In genomic region chr7:129122751-129123516, GRCh38 we compare ENCODE assay signal across 9 cellular contexts. TPM values are rescaled to one million over a fixed set of nuclear protein-coding genes. Genes with fewer than 3 reads are reported as not detected.
DNase-seq lines count a peak whose midpoint lies in the region; ATAC-seq, FAIRE-seq and TF ChIP-seq lines count a peak whose summit lies in the region.
"Had no signal": no experiment of that assay in that cellular context is flagged by ENCODE, and none has a peak within 500 bp of the region (broad histone marks: within the 10 kb centered on the region; RNA-seq: fewer than 3 reads in every experiment).

No MANE protein-coding gene starts in this region.

- intact Hi-C loops in K562 (cut with micrococcal nuclease) (no loop called here), Caco-2 (cut with micrococcal nuclease; ENCODE audit: unreplicated experiment) (no loop called here)

- H3K27me3 Mint-ChIP-seq in Caco-2 (ENCODE audit: insufficient read depth, unreplicated experiment) (peaks cover 5% of the 10 kb centered on the region), HFFc6 (ENCODE audit: insufficient read depth) (peaks cover 18% of the 10 kb centered on the region)

- in situ Hi-C loops in K562 (cut with MboI), result no loop called here

- DNase-seq in GM12865 (ENCODE audit: low read depth), result peak; percentile 93
- DNase-seq in K562 (ENCODE audit: extremely low read depth in 1 of 4, low spot score in 3 of 4), result no peak
- no peak for DNase-seq in Caco-2
- DNase-seq in HCEC 1CT, result no peak
- no peak for DNase-seq in H7
- DNase-seq in HFFc6, result no peak
- DNase-seq: naive thymus-derived CD8-positive, alpha-beta T cell had no signal

- H3K36me3 ChIP-seq in K562 (ENCODE audit: control insufficient read depth, insufficient read depth, low read length) (no peaks in the 10 kb centered on the region), Caco-2 (ENCODE audit: control insufficient read depth, insufficient read depth, low read length) (no peaks in the 10 kb centered on the region), H7 (replicated peaks; ENCODE audit: control insufficient read depth, insufficient read depth, low read length) (no peaks in the 10 kb centered on the region)

- no peak overlapping the region for H3K9ac ChIP-seq in K562 (ENCODE audit: insufficient read depth in 1 of 2, low read depth in 2 of 2, low read length in 2 of 2)

- H3K4me3 ChIP-seq in GM12865 (ENCODE audit: low read depth, low read length) (peak overlapping the region; percentile 36), K562 (no peak overlapping the region), Caco-2 (ENCODE audit: low read depth, low read length) (no peak overlapping the region), H7 (ENCODE audit: insufficient read depth, low read depth, low read length) (no peak overlapping the region)

- H3K27ac ChIP-seq in K562 (ENCODE audit: extremely low read depth, low read depth, low read length), result no peak overlapping the region

- no peaks in the 10 kb centered on the region for H4K20me1 ChIP-seq in K562 (replicated peaks; ENCODE audit: control insufficient read depth, insufficient read depth, low read length)

- BruUV-seq in K562 (replicated peaks; lab: Mats Ljungman, UMichigan), result no TSS peak
- no TSS peak for BruUV-seq in Caco-2 (replicated peaks; lab: Mats Ljungman, UMichigan)

- H3K9me1 ChIP-seq in K562 (ENCODE audit: control insufficient read depth, insufficient read depth, low read length), result no peaks in the 10 kb centered on the region

- H2AFZ ChIP-seq in K562 (ENCODE audit: low read depth, low read length), result no peak overlapping the region

- FAIRE-seq in K562 (lab: Jason Lieb, UNC), result no peak

- 2% methylated on average over 4 of the region's 4 CpGs for WGBS in K562 (ENCODE audit: insufficient coverage, low coverage, missing lambda C conversion rate)

- CTCF ChIA-PET in K562 (lab: Yijun Ruan, JAX; ENCODE audit: low intra/inter-chr PET ratio), result no interaction called here
- CTCF ChIA-PET in Caco-2 (lab: Charles Lee), result interaction anchor here (0.9 kb wide), 1 partner anchor 41 kb away, joined by 3 read pairs; no protein-coding TSS in a partner anchor

- no peak for TF ChIP-seq EP300 in K562 (IDR thresholded peaks at IDR 0.05; ENCODE audit: low read length)

- H3K27ac Mint-ChIP-seq in Caco-2 (ENCODE audit: unreplicated experiment), result no peak overlapping the region
- no peak overlapping the region for H3K27ac Mint-ChIP-seq in HFFc6

- TF ChIP-seq CTCF in GM12865 (IDR thresholded peaks at IDR 0.05; ENCODE audit: insufficient read depth, low read depth, low read length, missing control alignments), result no peak
- TF ChIP-seq CTCF in K562 (IDR thresholded peaks at IDR 0.05 in 2 of 3, conservative IDR thresholded peaks at IDR 0.05 in 1 of 3; ENCODE audit: insufficient read depth in 2 of 3, low read depth in 1 of 3, low read length in 3 of 3), result no peak
- TF ChIP-seq CTCF in Caco-2 (IDR thresholded peaks at IDR 0.05; ENCODE audit: insufficient read depth in 1 of 2, low read depth in 1 of 2, low read length in 1 of 2, severe bottlenecking in 1 of 2, unreplicated experiment in 1 of 2), result no peak
- no peak for TF ChIP-seq CTCF in HFFc6 (IDR thresholded peaks at IDR 0.05)

- peaks cover 29 to 43% of the 10 kb centered on the region in 2 experiments for H3K27me3 ChIP-seq in K562 (ENCODE audit: control insufficient read depth in 2 of 2, insufficient read depth in 2 of 2, low read length in 2 of 2)
- no peaks in the 10 kb centered on the region for H3K27me3 ChIP-seq in Caco-2 (replicated peaks; ENCODE audit: control insufficient read depth, insufficient read depth, low read length)
- H3K27me3 ChIP-seq in H7 (ENCODE audit: control insufficient read depth, insufficient read depth, low read length), result no peaks in the 10 kb centered on the region

- no peaks in the 10 kb centered on the region for H3K4me1 Mint-ChIP-seq in Caco-2 (ENCODE audit: low read depth, unreplicated experiment)
- H3K4me1 Mint-ChIP-seq in HFFc6 (ENCODE audit: low read depth), result no peaks in the 10 kb centered on the region

- peaks cover 0 to 9% of the 10 kb centered on the region in 2 experiments; a peak in 1 of 5 replicates for H3K4me1 ChIP-seq in K562 (replicated peaks in 1 of 2; ENCODE audit: control insufficient read depth in 2 of 2, insufficient read depth in 2 of 2, low read length in 2 of 2)
- no peaks in the 10 kb centered on the region for H3K4me1 ChIP-seq in Caco-2

- H3K79me2 ChIP-seq in K562 (ENCODE audit: control insufficient read depth, insufficient read depth, low read length), result no peaks in the 10 kb centered on the region

- H3K36me3 Mint-ChIP-seq in Caco-2 (ENCODE audit: insufficient read depth, unreplicated experiment), result no peaks in the 10 kb centered on the region
- 0 out of 2 replicates have a peak, but pooled peaks cover 10% of the 10 kb centered on the region for H3K36me3 Mint-ChIP-seq in HFFc6 (ENCODE audit: low read depth)

- ATAC-seq in GM21390 (IDR thresholded peaks at IDR 0.05; ENCODE audit: unreplicated experiment) (peak; percentile 78), HG03571 (IDR thresholded peaks at IDR 0.05; ENCODE audit: unreplicated experiment) (peak; percentile 65), K562 (no peak)

- no peak overlapping the region for H3K4me2 ChIP-seq in K562 (ENCODE audit: insufficient read depth, low read length)

- TF ChIP-seq POLR2A in K562 (conservative IDR thresholded peaks at IDR 0.05), result no peak

- no peak for TF ChIP-seq RAD21 in K562 (CRISPR knock-in tag; conservative IDR thresholded peaks at IDR 0.05 in 1 of 2, IDR thresholded peaks at IDR 0.05 in 1 of 2)

- H3K9me3 ChIP-seq in K562 (replicated peaks; ENCODE audit: control insufficient read depth, insufficient read depth, low read depth, low read length) (peaks cover 7% of the 10 kb centered on the region), Caco-2 (peaks cover 12% of the 10 kb centered on the region; the same call in 1 of the 2 replicates)

- H3K4me3 Mint-ChIP-seq in Caco-2 (ENCODE audit: unreplicated experiment) (no peak overlapping the region), HFFc6 (no peak overlapping the region)
- H3K4me3 Mint-ChIP-seq: naive thymus-derived CD8-positive, alpha-beta T cell had no signal

- POLR2A ChIA-PET in K562 (lab: Yijun Ruan, JAX), result no interaction called here
- POLR2A ChIA-PET in Caco-2 (lab: Charles Lee), result no interaction called here

- H3K9me3 Mint-ChIP-seq in Caco-2 (ENCODE audit: unreplicated experiment), result peaks cover 14% of the 10 kb centered on the region
- H3K9me3 Mint-ChIP-seq in HFFc6, result peaks cover 12% of the 10 kb centered on the region; the same call in 1 of the 2 replicates

TF ChIP-seq in K562, 482 proteins besides CTCF, POLR2A, EP300 and RAD21 (continues in another document):
- TF ChIP-seq ARNT (IDR thresholded peaks at IDR 0.05) (no peak), ILF3 (IDR thresholded peaks at IDR 0.05; ENCODE audit: borderline replicate concordance) (no peak), ZNF316 (IDR thresholded peaks at IDR 0.05) (peak; percentile 57), MAFG (tag; conservative IDR thresholded peaks at IDR 0.05) (0 out of 2 replicates have a peak, but pooled peaks have one; percentile 5)

RNA-seq across cellular contexts. Expression of gene TSPAN33, which starts 21.6 kb away (rescaled TPM):
- 1.5 and 3.2 TPM in 2 replicates for total RNA-seq in K562 (2011; cell fraction: chromatin; rRNA removed; ENCODE audit: low replicate concordance)
- 1.3 and 3.2 TPM in 2 replicates for total RNA-seq in K562 (2011; cell fraction: nucleolus; rRNA removed)
- 2.9 and 3.9 TPM in 2 replicates for total RNA-seq in K562 (2011; cell fraction: nucleoplasm; rRNA removed)
- 0.20 and 0.23 TPM in 2 replicates for total RNA-seq in K562 (2014; rRNA removed)
- 0.19 and 0.25 TPM in 2 replicates for total RNA-seq in K562 (2014; rRNA removed; fragmentation: Illumina TruSeq; extraction: Trizol)
- not detected in 2 replicates for total RNA-seq in K562 (2015; rRNA removed; fragmentation: Illumina TruSeq; extraction: Trizol)
- 0.27 and 0.76 TPM in 2 replicates for total RNA-seq in K562 (2021)
- polyA plus RNA-seq in K562 (2011; rRNA removed), result 1.2 and 1.5 TPM in 2 replicates
- polyA plus RNA-seq in K562 (2011; cell fraction: cytosol; rRNA removed), result 1.6 and 1.7 TPM in 2 replicates
- polyA plus RNA-seq in K562 (2011; cell fraction: nucleus; rRNA removed), result 1.3 and 1.6 TPM in 2 replicates
- polyA plus RNA-seq in K562 (2012), result 0.16 and 0.30 TPM in 2 replicates
- 0.21 and 0.42 TPM in 2 replicates for polyA plus RNA-seq in K562 (2014; fragmentation: Illumina TruSeq; extraction: Trizol)
- polyA plus RNA-seq in K562 (2014; fragmentation: Nextera tagmentation; extraction: Ambion mirVana), result under 1 TPM in 1 of 2 experiments, not detected in 1; 0.03 TPM
- polyA plus RNA-seq in K562 (2014; rRNA removed), result 0.19 TPM in 1 of 2 replicates, not detected in the other
- 1.1 and 1.6 TPM in 2 replicates for polyA minus RNA-seq in K562 (2011; rRNA and poly(A)+ RNA removed)
- 1.2 and 1.3 TPM in 2 replicates for polyA minus RNA-seq in K562 (2011; cell fraction: cytosol; rRNA and poly(A)+ RNA removed)
- 0.54 and 1.2 TPM in 2 replicates for polyA minus RNA-seq in K562 (2011; cell fraction: nucleus; rRNA and poly(A)+ RNA removed)
- total RNA-seq in Caco-2 (2022), result 2.6 and 4.5 TPM in 2 replicates
- 19.7 and 22.1 TPM in 2 replicates for total RNA-seq in H7 (2014; rRNA removed; shearing (Covaris generic))
- total RNA-seq in HFFc6 (2021; fragmentation: NEBNext Ultra II Directional; extraction: Animal tissue kit (Norgen Biotek cat#: 25700)), result under 1 TPM in 5 of 6 experiments, not detected in 1; 0.12 to 0.30 (median 0.19) TPM
